ENCODE assay signal across 31 cellular contexts in the genomic region with DNA sequence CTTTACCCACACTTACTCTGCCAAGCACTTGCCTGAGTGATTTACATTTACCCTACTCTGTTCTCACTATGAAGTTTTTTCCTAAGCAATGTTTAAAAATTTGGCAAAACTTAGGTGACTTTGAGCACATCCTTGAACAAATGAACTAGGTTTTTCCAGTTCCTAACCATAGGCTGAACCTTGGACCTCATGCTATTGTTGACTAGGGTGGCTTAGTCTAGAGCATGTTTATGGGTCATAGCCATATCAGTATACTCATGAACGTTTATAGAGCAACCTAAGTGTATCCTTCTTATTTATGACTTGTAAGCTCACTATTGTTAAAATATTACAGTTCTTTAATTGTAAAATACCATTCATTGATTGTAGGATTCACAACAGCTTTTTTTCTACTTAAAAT.
"Had no signal": no experiment of that assay in that cellular context is flagged by ENCODE, and none has a peak within 500 bp of the region (broad histone marks: within the 10 kb centered on the region; RNA-seq: fewer than 3 reads in every experiment).

No MANE protein-coding gene starts in this region.

- H3K9ac ChIP-seq: neural progenitor cell, parathyroid adenoma had no signal

- H3K9me3 ChIP-seq: ovary, psoas muscle, spleen, thoracic aorta, thyroid gland, upper lobe of left lung, vagina had no signal

- H3K4me3 Mint-ChIP-seq: naive thymus-derived CD4-positive, alpha-beta T cell; natural killer cell; nephron; neural progenitor cell; stimulated activated memory B cell treated with anti-CD40 and anti-IgM and Interleukin-4, amounts not matched to agents 10 μg/mL and 1 μg/mL and 100 μg/mL, for 72 hours; stimulated activated naive CD8-positive, alpha-beta T cell treated with anti-CD3 and anti-CD28 coated beads, Interleukin-15, amount 100 ng/mL, for 72 hours had no signal

- H3K27me3 ChIP-seq: neural progenitor cell, ovary, spleen, thyroid gland, tibial nerve, upper lobe of left lung, vagina had no signal

- ATAC-seq: naive thymus-derived CD4-positive, alpha-beta T cell; natural killer cell; psoas muscle; right cardiac atrium; sciatic nerve; stimulated activated memory B cell treated with anti-CD40 and anti-IgM and Interleukin-4, amounts not matched to agents 10 μg/mL and 1 μg/mL and 100 μg/mL, for 72 hours; stimulated activated naive CD8-positive, alpha-beta T cell treated with anti-CD3 and anti-CD28 coated beads, Interleukin-15, amount 100 ng/mL, for 72 hours; stimulated activated naive CD8-positive, alpha-beta T cell treated with anti-CD3 and anti-CD28 coated beads, Interleukin-15, Interleukin-2, amounts not matched to agents 100 U/mL and 50 U/mL, for 24 hours had no signal

- H3K27ac Mint-ChIP-seq: naive thymus-derived CD4-positive, alpha-beta T cell; natural killer cell; nephron; neural progenitor cell; progenitor cell of endocrine pancreas; stimulated activated memory B cell treated with anti-CD40 and anti-IgM and Interleukin-4, amounts not matched to agents 10 μg/mL and 1 μg/mL and 100 μg/mL, for 72 hours; stimulated activated naive CD8-positive, alpha-beta T cell treated with anti-CD3 and anti-CD28 coated beads, Interleukin-15, amount 100 ng/mL, for 72 hours had no signal

- H3K4me3 ChIP-seq: neural progenitor cell, ovary, psoas muscle, skin epidermis, smooth muscle cell, spleen, thoracic aorta, thyroid gland, tibial nerve, upper lobe of left lung, vagina had no signal

- H3K4me1 Mint-ChIP-seq: naive thymus-derived CD4-positive, alpha-beta T cell; natural killer cell; neural progenitor cell; stimulated activated memory B cell treated with anti-CD40 and anti-IgM and Interleukin-4, amounts not matched to agents 10 μg/mL and 1 μg/mL and 100 μg/mL, for 72 hours; stimulated activated naive CD8-positive, alpha-beta T cell treated with anti-CD3 and anti-CD28 coated beads, Interleukin-15, amount 100 ng/mL, for 72 hours had no signal

- H3K4me1 ChIP-seq: neural progenitor cell, parathyroid adenoma, psoas muscle, spleen, thyroid gland, upper lobe of left lung, vagina had no signal

- H3K4me2 ChIP-seq: neural progenitor cell, smooth muscle cell had no signal

- H3K79me2 ChIP-seq: parathyroid adenoma had no signal

- H3K9me3 Mint-ChIP-seq: natural killer cell; stimulated activated naive CD8-positive, alpha-beta T cell treated with anti-CD3 and anti-CD28 coated beads, Interleukin-15, amount 100 ng/mL, for 72 hours had no signal

- DNase-seq: naive thymus-derived CD4-positive, alpha-beta T cell; natural killer cell; occipital lobe; ovary; posterior cingulate gyrus; psoas muscle; right cardiac atrium; spleen; stimulated activated CD4-positive, alpha-beta T cell treated with anti-CD3 and anti-CD28 coated beads, Interleukin-12 subunit alpha, Interleukin-12 subunit beta, amount 100 ng/mL, for 4 hours; stimulated activated CD4-positive, alpha-beta T cell treated with anti-CD3 and anti-CD28 coated beads, Interleukin-1b, Interleukin-23, amount 100 ng/mL, for 48 hours; stimulated activated CD4-positive, alpha-beta T cell treated with anti-CD3 and anti-CD28 coated beads, Interleukin-4, amount 100 ng/mL, for 1 hour; stimulated activated CD4-positive, alpha-beta T cell treated with anti-CD3 and anti-CD28 coated beads, Interleukin-4, amount 100 ng/mL, for 4 hours; stimulated activated CD8-positive, alpha-beta memory T cell treated with anti-CD3 and anti-CD28 coated beads, Interleukin-4, amount 100 ng/mL, for 48 hours; stimulated activated naive CD4-positive, alpha-beta T cell; stimulated activated naive CD8-positive, alpha-beta T cell treated with anti-CD3 and anti-CD28 coated beads, Interleukin-15, amount 100 ng/mL, for 72 hours; stimulated activated naive CD8-positive, alpha-beta T cell treated with anti-CD3 and anti-CD28 coated beads, Interleukin-15, Interleukin-2, amounts not matched to agents 100 U/mL and 50 U/mL, for 24 hours; thyroid gland; trophoblast cell; upper lobe of left lung had no signal

- FAIRE-seq: urothelium cell line had no signal

- H3K36me3 Mint-ChIP-seq: naive thymus-derived CD4-positive, alpha-beta T cell; natural killer cell; stimulated activated memory B cell treated with anti-CD40 and anti-IgM and Interleukin-4, amounts not matched to agents 10 μg/mL and 1 μg/mL and 100 μg/mL, for 72 hours had no signal

- H2AFZ ChIP-seq: neural progenitor cell, parathyroid adenoma had no signal

- H3K27me3 Mint-ChIP-seq: progenitor cell of endocrine pancreas; stimulated activated memory B cell treated with anti-CD40 and anti-IgM and Interleukin-4, amounts not matched to agents 10 μg/mL and 1 μg/mL and 100 μg/mL, for 72 hours had no signal

- H3K27ac ChIP-seq: neural progenitor cell, ovary, parathyroid adenoma, psoas muscle, skin epidermis, spleen, thoracic aorta, thyroid gland, tibial nerve, upper lobe of left lung, vagina had no signal

- H3K36me3 ChIP-seq: neural progenitor cell, ovary, spleen, thoracic aorta, thyroid gland, tibial nerve, upper lobe of left lung, vagina had no signal
